ENCODE assay signal across 8 cellular contexts in genomic region chr9:97411789-97412627, GRCh38. TPM values are rescaled to one million over a fixed set of nuclear protein-coding genes. Genes with fewer than 3 reads are reported as not detected.
DNase-seq lines count a peak whose midpoint lies in the region; ATAC-seq and TF ChIP-seq lines count a peak whose summit lies in the region.

Gene TDRD7, plus strand, starts transcription at chr9:97412096. Its CDS starts 16,370 bp downstream, at chr9:97428466.

- peak; percentile 99 for TF ChIP-seq CTCF in H9 (conservative IDR thresholded peaks at IDR 0.05)
- peak; percentile 90 for TF ChIP-seq CTCF in MM.1S (IDR thresholded peaks at IDR 0.05; ENCODE audit: low read length)
- TF ChIP-seq CTCF in heart right ventricle (IDR thresholded peaks at IDR 0.05): peak; percentile 94 to 100 (median 99)
- TF ChIP-seq CTCF in progenitor cell of endocrine pancreas (IDR thresholded peaks at IDR 0.05; ENCODE audit: unreplicated experiment): peak; percentile 99
- peak; percentile 99 to 100 (median 100) for TF ChIP-seq CTCF in upper lobe of left lung (IDR thresholded peaks at IDR 0.05)

- no peak for TF ChIP-seq EP300 in upper lobe of left lung (IDR thresholded peaks at IDR 0.05)

- no CpG with 5 or more reads among the region's 115 CpGs for WGBS in H9 (ENCODE audit: extremely low coverage, insufficient read length, low lambda C conversion rate)
- WGBS in heart right ventricle, 2 donors: 0 to 1% methylated on average over 98 to 115 of the region's 115 CpGs
- WGBS in upper lobe of left lung, 2 donors: 0% methylated on average over 9 to 54 of the region's 115 CpGs

- no peak within 1 kb of the TSS for H3K4ac ChIP-seq in H9 (ENCODE audit: low read depth, low read length)

- ATAC-seq in heart right ventricle: peak; percentile 87 to 97 (median 96)
- peak; percentile 96 to 99 for ATAC-seq in upper lobe of left lung (ENCODE audit: low FRiP score in 2 of 2)

- H3K27me3 ChIP-seq in H9 (ENCODE audit: insufficient read depth, low read length) (no peaks in the 10 kb centered on the region; the same call in 1 of the 2 replicates), MM.1S (replicated peaks; ENCODE audit: insufficient read depth, low read length) (no peaks in the 10 kb centered on the region), adipocyte (replicated peaks; ENCODE audit: control insufficient read depth, insufficient read depth, low read length) (peaks cover 18% of the 10 kb centered on the region), heart right ventricle (peaks cover 0 to 4% (median 0%) of the 10 kb centered on the region in 7 donors), upper lobe of left lung (no peaks in the 10 kb centered on the region)

- H2BK5ac ChIP-seq in H9 (ENCODE audit: insufficient read length, low read length): no peak within 1 kb of the TSS

- H3K79me1 ChIP-seq in H9 (ENCODE audit: insufficient read depth, low read depth, low read length, poor library complexity, severe bottlenecking): no peaks in the 10 kb centered on the region

- H3T11ph ChIP-seq in H9 (ENCODE audit: low read length): no peak within 1 kb of the TSS

- H3K27ac ChIP-seq in H9 (ENCODE audit: insufficient read length, low read depth, low read length): no peak within 1 kb of the TSS
- H3K27ac ChIP-seq in MM.1S (ENCODE audit: low read length): peak within 1 kb of the TSS; percentile 9; the same call in 1 of the 2 replicates
- H3K27ac ChIP-seq in heart right ventricle: peak within 1 kb of the TSS; percentile 23 to 95 (median 88)
- H3K27ac ChIP-seq in upper lobe of left lung: peak within 1 kb of the TSS; percentile 83 to 95 (median 91)

- no peaks in the 10 kb centered on the region for H3K9me2 ChIP-seq in MM.1S (replicated peaks; ENCODE audit: insufficient read depth, low read length)

- H3K27ac Mint-ChIP-seq in H9 (no peak within 1 kb of the TSS), progenitor cell of endocrine pancreas (peak within 1 kb of the TSS; percentile 87)

- H3K9me3 ChIP-seq in H9 (ENCODE audit: control insufficient read depth, low read depth, low read length): no peaks in the 10 kb centered on the region
- H3K9me3 ChIP-seq in MM.1S (replicated peaks; ENCODE audit: insufficient read depth, low read length): no peaks in the 10 kb centered on the region
- peaks cover 10% of the 10 kb centered on the region for H3K9me3 ChIP-seq in adipocyte (ENCODE audit: control insufficient read depth, low read length)
- H3K9me3 ChIP-seq in heart right ventricle: no peaks in the 10 kb centered on the region
- H3K9me3 ChIP-seq in upper lobe of left lung: no peaks in the 10 kb centered on the region

- peaks cover 18% of the 10 kb centered on the region for H3F3A ChIP-seq in MM.1S (ENCODE audit: insufficient read depth, low read length)

- H4K91ac ChIP-seq in H9 (ENCODE audit: insufficient read length, low read depth, low read length): no peak within 1 kb of the TSS

- H3K56ac ChIP-seq in H9 (ENCODE audit: insufficient read length, low read depth, low read length): no peak within 1 kb of the TSS

- H2BK20ac ChIP-seq in H9 (ENCODE audit: low read depth, low read length, poor library complexity, severe bottlenecking): no peak within 1 kb of the TSS

- H4K8ac ChIP-seq in H9 (replicated peaks; ENCODE audit: insufficient read length, low read depth, low read length): no peak within 1 kb of the TSS

- H3K18ac ChIP-seq in H9 (ENCODE audit: insufficient read length, low read depth, low read length): no peak within 1 kb of the TSS

- H3K9me3 Mint-ChIP-seq in H9 (peaks cover 3% of the 10 kb centered on the region in 2 experiments; a peak in 3 of 5 replicates), progenitor cell of endocrine pancreas (ENCODE audit: low read depth) (peaks cover 7% of the 10 kb centered on the region)

- H3K4me2 ChIP-seq in H9 (ENCODE audit: insufficient read depth, insufficient read length, low read length) (peak within 1 kb of the TSS; percentile 42), MM.1S (ENCODE audit: low read depth, low read length) (peak within 1 kb of the TSS; percentile 77)

- TF ChIP-seq POLR2A in GM10847 (IDR thresholded peaks at IDR 0.05; ENCODE audit: extremely low read depth, insufficient read length) (peak; percentile 13), upper lobe of left lung (IDR thresholded peaks at IDR 0.05) (peak in 3 of 4 donors; percentile 16 to 67 (median 54))

- peak within 1 kb of the TSS; percentile 78 to 86 for H3K4me3 Mint-ChIP-seq in H9
- peak within 1 kb of the TSS; percentile 89 for H3K4me3 Mint-ChIP-seq in progenitor cell of endocrine pancreas (ENCODE audit: low read depth)

- no peak within 1 kb of the TSS for H2BK15ac ChIP-seq in H9 (ENCODE audit: low read depth, low read length)

- no peak within 1 kb of the TSS for H4K5ac ChIP-seq in H9 (ENCODE audit: insufficient read length, low read depth, low read length)

- no peak within 1 kb of the TSS for H3K23ac ChIP-seq in H9 (ENCODE audit: insufficient read length, low read depth, low read length)

- H3K27me3 Mint-ChIP-seq in H9 (ENCODE audit: low read depth) (peaks cover 35% of the 10 kb centered on the region), progenitor cell of endocrine pancreas (peaks cover 3% of the 10 kb centered on the region)

- H2AFZ ChIP-seq in H9 (ENCODE audit: low read length) (no peak within 1 kb of the TSS), MM.1S (ENCODE audit: low read length) (peak within 1 kb of the TSS; percentile 90)

- H3K4me3 ChIP-seq in MM.1S (ENCODE audit: low read length) (peak within 1 kb of the TSS; percentile 81), adipocyte (ENCODE audit: low read length) (peak within 1 kb of the TSS; percentile 84), heart right ventricle (peak within 1 kb of the TSS; percentile 77 to 100 (median 98)), upper lobe of left lung (peak within 1 kb of the TSS; percentile 69 to 96 (median 89))

- no peaks in the 10 kb centered on the region for H3K79me2 ChIP-seq in H9 (ENCODE audit: insufficient read depth, low read length)
- no peaks in the 10 kb centered on the region for H3K79me2 ChIP-seq in MM.1S (ENCODE audit: low read length)

- DNase-seq in H9 (peak; percentile 71), MM.1S (peak; percentile 91), T follicular helper cell (ENCODE audit: low read depth) (peak; percentile 85), adipocyte (ENCODE audit: low read depth) (peak; percentile 96), heart right ventricle (peak; percentile 84 to 94), progenitor cell of endocrine pancreas (ENCODE audit: low spot score, unreplicated experiment) (peak; percentile 86), upper lobe of left lung (peak; percentile 90 to 99)

- H2BK12ac ChIP-seq in H9 (ENCODE audit: insufficient read length, low read depth, low read length): no peak within 1 kb of the TSS

- intact Hi-C loops in heart right ventricle (cut with DNase I): loop anchor here in 8 of 10 donors (5.0 to 10.0 kb wide), 2 partner anchors 203 to 205 kb away; no protein-coding TSS in a partner anchor

- H3K14ac ChIP-seq in H9 (ENCODE audit: insufficient read depth, low read length): no peak within 1 kb of the TSS; the same call in 1 of the 2 replicates

- H3K36me3 Mint-ChIP-seq in H9 (ENCODE audit: insufficient read depth in 1 of 3, low read depth in 3 of 3) (no peaks in the 10 kb centered on the region; a peak in 1 of 7 replicates), progenitor cell of endocrine pancreas (ENCODE audit: insufficient read depth) (no peaks in the 10 kb centered on the region)

- H3K36me3 ChIP-seq in MM.1S (replicated peaks; ENCODE audit: insufficient read depth, low read length) (no peaks in the 10 kb centered on the region), adipocyte (ENCODE audit: control insufficient read depth, insufficient read depth, low read length, severe bottlenecking) (no peaks in the 10 kb centered on the region), heart right ventricle (peaks cover 0 to 4% (median 0%) of the 10 kb centered on the region in 9 donors), upper lobe of left lung (no peaks in the 10 kb centered on the region)

- H3K4me1 Mint-ChIP-seq in H9: peaks cover 13 to 15% of the 10 kb centered on the region in 2 experiments
- H3K4me1 Mint-ChIP-seq in progenitor cell of endocrine pancreas (ENCODE audit: low read depth): peaks cover 25% of the 10 kb centered on the region

- H3K23me2 ChIP-seq in H9 (ENCODE audit: insufficient read length, low read depth, low read length, poor library complexity, severe bottlenecking): no peaks in the 10 kb centered on the region

- no peaks in the 10 kb centered on the region for H3K4me1 ChIP-seq in H9 (ENCODE audit: insufficient read depth, low read length)
- H3K4me1 ChIP-seq in MM.1S (ENCODE audit: low read length): no peaks in the 10 kb centered on the region
- H3K4me1 ChIP-seq in adipocyte (ENCODE audit: control insufficient read depth, insufficient read depth, low read length): peaks cover 9% of the 10 kb centered on the region
- peaks cover 5 to 21% (median 17%) of the 10 kb centered on the region in 9 donors for H3K4me1 ChIP-seq in heart right ventricle
- H3K4me1 ChIP-seq in upper lobe of left lung: peaks cover 12 to 29% (median 14%) of the 10 kb centered on the region in 4 donors

- H4K20me1 ChIP-seq in H9 (ENCODE audit: control insufficient read depth, insufficient read depth, insufficient read length) (no peaks in the 10 kb centered on the region), MM.1S (ENCODE audit: insufficient read depth, low read length) (no peaks in the 10 kb centered on the region)

- no peak within 1 kb of the TSS for H2AK5ac ChIP-seq in H9 (ENCODE audit: insufficient read length, low read length)

- H3K9ac ChIP-seq in H9 (ENCODE audit: extremely low read depth, insufficient read length, low read length): no peak within 1 kb of the TSS
- peak within 1 kb of the TSS; percentile 63 for H3K9ac ChIP-seq in MM.1S (ENCODE audit: low read length)
- H3K9ac ChIP-seq in adipocyte (ENCODE audit: low read length): peak within 1 kb of the TSS; percentile 78

- no peak within 1 kb of the TSS for H2BK120ac ChIP-seq in H9 (ENCODE audit: low read depth, low read length, poor library complexity, severe bottlenecking)

RNA-seq across cellular contexts. Expression of gene TDRD7, which starts in this region (rescaled TPM):
- total RNA-seq in H9 (2021) (4.2 and 5.1 TPM in 2 replicates), heart right ventricle (10 to 100 TPM in 1 of 10 donors, 1 to 10 TPM in 9; 7.1 to 12.8 (median 8.4) TPM), progenitor cell of endocrine pancreas (12.8 and 14.2 TPM in 2 replicates), upper lobe of left lung (10 to 100 TPM in 5 of 6 donors, 1 to 10 TPM in 1; 9.0 to 21.0 (median 15.3) TPM)
- polyA plus RNA-seq in heart right ventricle: 1 to 10 TPM; 4.0 to 4.7 TPM
